8 cellular contexts compared by ENCODE assay signal in genomic region chr1:33430751-33431593, GRCh38. TPM values are rescaled to one million over a fixed set of nuclear protein-coding genes. Genes with fewer than 3 reads are reported as not detected.
DNase-seq lines count a peak whose midpoint lies in the region; ATAC-seq, FAIRE-seq and TF ChIP-seq lines count a peak whose summit lies in the region.

A gene with protein sequence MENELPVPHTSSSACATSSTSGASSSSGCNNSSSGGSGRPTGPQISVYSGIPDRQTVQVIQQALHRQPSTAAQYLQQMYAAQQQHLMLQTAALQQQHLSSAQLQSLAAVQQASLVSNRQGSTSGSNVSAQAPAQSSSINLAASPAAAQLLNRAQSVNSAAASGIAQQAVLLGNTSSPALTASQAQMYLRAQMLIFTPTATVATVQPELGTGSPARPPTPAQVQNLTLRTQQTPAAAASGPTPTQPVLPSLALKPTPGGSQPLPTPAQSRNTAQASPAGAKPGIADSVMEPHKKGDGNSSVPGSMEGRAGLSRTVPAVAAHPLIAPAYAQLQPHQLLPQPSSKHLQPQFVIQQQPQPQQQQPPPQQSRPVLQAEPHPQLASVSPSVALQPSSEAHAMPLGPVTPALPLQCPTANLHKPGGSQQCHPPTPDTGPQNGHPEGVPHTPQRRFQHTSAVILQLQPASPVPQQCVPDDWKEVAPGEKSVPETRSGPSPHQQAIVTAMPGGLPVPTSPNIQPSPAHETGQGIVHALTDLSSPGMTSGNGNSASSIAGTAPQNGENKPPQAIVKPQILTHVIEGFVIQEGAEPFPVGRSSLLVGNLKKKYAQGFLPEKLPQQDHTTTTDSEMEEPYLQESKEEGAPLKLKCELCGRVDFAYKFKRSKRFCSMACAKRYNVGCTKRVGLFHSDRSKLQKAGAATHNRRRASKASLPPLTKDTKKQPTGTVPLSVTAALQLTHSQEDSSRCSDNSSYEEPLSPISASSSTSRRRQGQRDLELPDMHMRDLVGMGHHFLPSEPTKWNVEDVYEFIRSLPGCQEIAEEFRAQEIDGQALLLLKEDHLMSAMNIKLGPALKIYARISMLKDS (minus strand): TSS chr1:33431095. CDS start chr1:33375539, 55,556 bp downstream.

- FAIRE-seq in GM12891 (lab: Jason Lieb, UNC), result peak; percentile 92

- H3K36me3 ChIP-seq in ascending aorta (no peaks in the 10 kb centered on the region), prostate gland (no peaks in the 10 kb centered on the region), upper lobe of right lung (no peaks in the 10 kb centered on the region)

- intact Hi-C loops in ascending aorta (cut with DNase I) (loop anchor here (1.0 to 5.0 kb wide), 6 partner anchors 21 to 134 kb away; partner anchors contain the start of gene ZSCAN20), right cardiac atrium (cut with DNase I) (no loop called here), prostate gland (cut with DNase I) (loop anchor here (5.0 kb wide), 1 partner anchor 59 kb away; no protein-coding TSS in a partner anchor), upper lobe of right lung (cut with DNase I) (no loop called here)

- WGBS in right cardiac atrium, result 2% methylated on average over 80 of the region's 80 CpGs
- WGBS in prostate gland, result 4% methylated on average over 66 of the region's 80 CpGs

- peak in 2 of 3 experiments; percentile 37 to 51 for TF ChIP-seq CTCF in ascending aorta (IDR thresholded peaks at IDR 0.05)
- peak; percentile 28 to 86 (median 52) for TF ChIP-seq CTCF in prostate gland (IDR thresholded peaks at IDR 0.05)
- peak; percentile 34 for TF ChIP-seq CTCF in upper lobe of right lung (IDR thresholded peaks at IDR 0.05)

- no peaks in the 10 kb centered on the region for H3K27me3 ChIP-seq in ascending aorta
- no peaks in the 10 kb centered on the region for H3K27me3 ChIP-seq in right cardiac atrium (ENCODE audit: control insufficient read depth, insufficient read depth)
- no peaks in the 10 kb centered on the region for H3K27me3 ChIP-seq in prostate gland (replicated peaks; ENCODE audit: insufficient read depth)
- H3K27me3 ChIP-seq in upper lobe of right lung, result no peaks in the 10 kb centered on the region

- TF ChIP-seq POLR2A in GM12891 (IDR thresholded peaks at IDR 0.05; ENCODE audit: low read depth, low read length) (no peak), prostate gland (IDR thresholded peaks at IDR 0.05) (peak; percentile 74)

- H3K4me3 ChIP-seq in ascending aorta, result peak within 1 kb of the TSS; percentile 84 to 94
- peak within 1 kb of the TSS; percentile 85 for H3K4me3 ChIP-seq in right cardiac atrium (ENCODE audit: low read length)
- peak within 1 kb of the TSS; percentile 73 to 92 for H3K4me3 ChIP-seq in prostate gland
- peak within 1 kb of the TSS; percentile 65 for H3K4me3 ChIP-seq in upper lobe of right lung

- H3K9me3 ChIP-seq in ascending aorta (no peaks in the 10 kb centered on the region), right cardiac atrium (ENCODE audit: control insufficient read depth, low read length) (no peaks in the 10 kb centered on the region), prostate gland (no peaks in the 10 kb centered on the region), upper lobe of right lung (no peaks in the 10 kb centered on the region)

- DNase-seq in GM12891 (ENCODE audit: insufficient read length, low spot score) (peak; percentile 88), NCI-H187 treated with DMSO at 0.1 percent for 48 hours (lab: John Stamatoyannopoulos, UW) (peak; percentile 79), T-helper 22 cell (ENCODE audit: low read depth) (peak; percentile 85), ascending aorta (ENCODE audit: low spot score in 2 of 2) (peak; percentile 96 to 99), right cardiac atrium (peak; percentile 99 to 100 (median 99)), prostate gland (ENCODE audit: low spot score) (peak; percentile 98), upper lobe of right lung (peak; percentile 99)

- H3K4me1 ChIP-seq in ascending aorta, result no peaks in the 10 kb centered on the region
- H3K4me1 ChIP-seq in right cardiac atrium (ENCODE audit: control insufficient read depth, insufficient read depth, low read length), result peaks cover 5% of the 10 kb centered on the region
- no peaks in the 10 kb centered on the region for H3K4me1 ChIP-seq in prostate gland (replicated peaks)
- H3K4me1 ChIP-seq in upper lobe of right lung, result peaks cover 16% of the 10 kb centered on the region

- peak; percentile 95 for ATAC-seq in HG02938 (IDR thresholded peaks at IDR 0.05; ENCODE audit: unreplicated experiment)
- ATAC-seq in right cardiac atrium, result peak; percentile 98 to 99
- peak; percentile 98 for ATAC-seq in upper lobe of right lung

- H3K27ac ChIP-seq in ascending aorta, result peak within 1 kb of the TSS; percentile 45 to 51
- peak within 1 kb of the TSS; percentile 67 for H3K27ac ChIP-seq in right cardiac atrium (ENCODE audit: low read length)
- H3K27ac ChIP-seq in prostate gland, result peak within 1 kb of the TSS; percentile 68 to 78
- H3K27ac ChIP-seq in upper lobe of right lung, result peak within 1 kb of the TSS; percentile 53

TF ChIP-seq in GM12891, 5 proteins besides CTCF, POLR2A, EP300 and RAD21:
- TF ChIP-seq POU2F2 (IDR thresholded peaks at IDR 0.05; ENCODE audit: low read depth, low read length) (peak; percentile 83; the same call in 1 of the 2 replicates), PAX5 (IDR thresholded peaks at IDR 0.05; ENCODE audit: insufficient read depth, low read length, severe bottlenecking) (no peak)

RNA-seq across cellular contexts. Expression of the gene that starts here (rescaled TPM):
- 12.1 TPM for polyA plus RNA-seq in GM12891 (2012; ENCODE audit: low read depth, missing spikeins)
- 222 TPM for total RNA-seq in ascending aorta
- 100 to 1,000 TPM in 2 of 4 donors, 10 to 100 TPM in 2; 89.3 to 105 (median 99.1) TPM for total RNA-seq in right cardiac atrium
- polyA plus RNA-seq in right cardiac atrium, result 93.7 TPM
- total RNA-seq in prostate gland, result 100 to 1,000 TPM in 1 of 2 donors, 10 to 100 TPM in 1; 75.0 to 131 TPM
- 124 TPM for total RNA-seq in upper lobe of right lung

Comparison
In these comparisons a context has a peak if more than half of its experiments do, and no peak if none do; other contexts are left out.
1. Peak in every context shown above with its lines: DNase-seq, ATAC-seq, H3K4me3 ChIP-seq and H3K27ac ChIP-seq.
2. intact Hi-C loops: an anchor here in ascending aorta (1.0 to 5.0 kb wide) and prostate gland (5.0 kb wide); none called in right cardiac atrium and upper lobe of right lung.